16 cellular contexts compared by ENCODE assay signal in the genomic region with DNA sequence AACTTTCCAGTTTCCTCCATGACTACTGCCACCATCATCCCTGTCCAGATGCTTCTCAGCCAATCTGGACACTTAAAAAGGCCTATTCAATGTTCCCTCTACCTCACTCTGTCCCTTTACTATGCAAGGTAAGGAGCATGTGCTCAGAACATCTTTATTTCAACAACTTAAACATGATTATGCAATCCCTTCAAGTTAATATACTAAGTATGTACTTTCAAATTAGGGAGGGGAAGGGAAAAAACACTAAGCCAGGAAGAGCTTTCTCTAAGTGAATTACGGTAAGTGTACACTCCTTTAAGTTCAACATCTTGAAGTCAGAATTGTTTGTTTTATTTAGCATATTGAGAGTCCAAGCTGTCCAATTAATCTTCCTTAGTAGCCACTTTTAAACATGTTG.
"Had no signal": no experiment of that assay in that cellular context is flagged by ENCODE, and none has a peak within 500 bp of the region (broad histone marks: within the 10 kb centered on the region; RNA-seq: fewer than 3 reads in every experiment).

No MANE protein-coding gene starts in this region.

- ATAC-seq: effector memory CD8-positive, alpha-beta T cell; foreskin keratinocyte; left colon; natural killer cell had no signal

- H3K27ac ChIP-seq: esophagus squamous epithelium, foreskin keratinocyte, hepatocyte, sigmoid colon, skin epidermis, stomach, thoracic aorta, transverse colon had no signal

- H3K9me3 ChIP-seq: esophagus squamous epithelium, sigmoid colon, stomach, thoracic aorta, transverse colon had no signal

- H3K4me3 ChIP-seq: esophagus squamous epithelium, hepatocyte, sigmoid colon, skin epidermis, stomach, thoracic aorta, transverse colon had no signal

- DNase-seq: effector memory CD8-positive, alpha-beta T cell; esophagus squamous epithelium; foreskin keratinocyte; head of caudate nucleus; left colon; natural killer cell; posterior cingulate gyrus; sigmoid colon; stimulated activated CD4-positive, alpha-beta T cell treated with anti-CD3 and anti-CD28 coated beads, Interleukin-2, amount 100 ng/mL, for 24 hours; stimulated activated naive CD4-positive, alpha-beta T cell; stomach; substantia nigra; transverse colon had no signal

- H3K36me3 ChIP-seq: thoracic aorta, transverse colon had no signal

- H3K4me1 ChIP-seq: esophagus squamous epithelium, foreskin keratinocyte, sigmoid colon, stomach, transverse colon had no signal

- H3K27me3 ChIP-seq: esophagus squamous epithelium, foreskin keratinocyte, hepatocyte, sigmoid colon, stomach, transverse colon had no signal
